Comparison of ENCODE assay signal across 11 cellular contexts in genomic region chr2:57881998-57882884, GRCh38.
A peak's percentile ranks its signal among the peaks of the same experiment; 100 is the strongest.
DNase-seq lines count a peak whose midpoint lies in the region; ATAC-seq, FAIRE-seq and TF ChIP-seq lines count a peak whose summit lies in the region.
"Had no signal": no experiment of that assay in that cellular context is flagged by ENCODE, and none has a peak within 500 bp of the region (broad histone marks: within the 10 kb centered on the region; RNA-seq: fewer than 3 reads in every experiment).

No MANE protein-coding gene starts in this region.

- no peak for ATAC-seq in HG03565 (IDR thresholded peaks at IDR 0.05; ENCODE audit: unreplicated experiment)
- ATAC-seq: upper lobe of right lung had no signal

- H3K27me3 Mint-ChIP-seq in nephron progenitor cell (ENCODE audit: low read depth, poor library complexity) = no peaks in the 10 kb centered on the region

- FAIRE-seq in urothelium cell line (lab: Jason Lieb, UNC) = peak; percentile 55

- H3K9me3 Mint-ChIP-seq in nephron progenitor cell = no peaks in the 10 kb centered on the region
- H3K9me3 Mint-ChIP-seq: activated T-helper 1 cell treated with anti-CD3 and anti-CD28 coated beads, Interleukin-12 subunit alpha, Interleukin-12 subunit beta, Interleukin-2, Interleukin-4 antibody, amounts not matched to agents 30 ng/mL and 10 ng/mL and 1 ng/mL, durations not matched to agents 14 hours and 24 hours and 36 hours had no signal

- TF ChIP-seq CTCF in nephron progenitor cell (IDR thresholded peaks at IDR 0.05) = no peak

- no peaks in the 10 kb centered on the region for H3K36me3 Mint-ChIP-seq in nephron progenitor cell (ENCODE audit: low read depth)

- H3K4me1 Mint-ChIP-seq in nephron progenitor cell = no peaks in the 10 kb centered on the region

- no peak overlapping the region for H3K4me3 Mint-ChIP-seq in nephron progenitor cell
- H3K4me3 Mint-ChIP-seq: activated T-helper 1 cell treated with anti-CD3 and anti-CD28 coated beads, Interleukin-12 subunit alpha, Interleukin-12 subunit beta, Interleukin-2, Interleukin-4 antibody, amounts not matched to agents 30 ng/mL and 10 ng/mL and 1 ng/mL, durations not matched to agents 14 hours and 24 hours and 36 hours had no signal

- H3K27ac Mint-ChIP-seq in nephron progenitor cell = no peak overlapping the region
- H3K27ac Mint-ChIP-seq: activated T-helper 1 cell treated with anti-CD3 and anti-CD28 coated beads, Interleukin-12 subunit alpha, Interleukin-12 subunit beta, Interleukin-2, Interleukin-4 antibody, amounts not matched to agents 30 ng/mL and 10 ng/mL and 1 ng/mL, durations not matched to agents 14 hours and 24 hours and 36 hours had no signal

- DNase-seq in NCI-H748 (lab: John Stamatoyannopoulos, UW; ENCODE audit: unreplicated experiment) (peak; percentile 14), NCI-H748 treated with DMSO at 0.1 percent for 48 hours (lab: John Stamatoyannopoulos, UW) (no peak), SHP77 treated with DMSO at 0.1 percent for 48 hours (lab: John Stamatoyannopoulos, UW) (peak; percentile 87), globus pallidus (ENCODE audit: low spot score) (peak; percentile 62), urothelium cell line (ENCODE audit: low spot score) (peak; percentile 66), nephron progenitor cell (no peak)
- DNase-seq in activated effector memory CD4-positive, alpha-beta T cell treated with anti-CD3 and anti-CD28 coated beads, Interleukin-2, amount 50 U/mL, for 16 hours = no peak
- DNase-seq: H7, upper lobe of right lung had no signal

Comparison
In these comparisons a context has a peak if more than half of its experiments do, and no peak if none do; other contexts are left out.
1. DNase-seq: peak in NCI-H748 (single experiment), SHP77 treated with DMSO at 0.1 percent for 48 hours (single experiment), globus pallidus (single experiment) and urothelium cell line (single experiment); none in NCI-H748 treated with DMSO at 0.1 percent for 48 hours (single experiment), activated effector memory CD4-positive, alpha-beta T cell treated with anti-CD3 and anti-CD28 coated beads, Interleukin-2, amount 50 U/mL, for 16 hours (single experiment) and nephron progenitor cell (single experiment).